In the genomic region with DNA sequence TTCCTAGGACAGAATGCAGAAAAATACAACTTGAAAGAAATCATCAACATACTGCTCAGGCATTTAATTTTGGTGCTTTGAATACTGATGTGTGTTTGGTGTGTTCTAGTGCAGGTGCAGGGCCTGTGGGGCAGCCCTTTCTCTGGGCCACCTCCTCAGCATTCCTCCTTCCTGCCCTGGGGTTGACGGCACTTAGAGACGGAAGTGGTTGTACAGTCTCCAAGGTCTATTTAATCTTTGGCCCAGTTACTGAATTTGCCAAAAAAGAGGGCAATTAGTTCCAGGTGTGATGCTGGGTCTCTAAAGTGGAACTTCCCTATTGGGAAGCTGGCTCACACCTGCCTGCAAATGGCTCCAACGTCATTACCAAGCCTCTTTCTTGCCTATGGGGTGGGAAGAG, we compare ENCODE assay signal across 23 cellular contexts.
A peak's percentile ranks its signal among the peaks of the same experiment; 100 is the strongest.
DNase-seq lines count a peak whose midpoint lies in the region; ATAC-seq and TF ChIP-seq lines count a peak whose summit lies in the region.
"Had no signal": no experiment of that assay in that cellular context is flagged by ENCODE, and none has a peak within 500 bp of the region (broad histone marks: within the 10 kb centered on the region; RNA-seq: fewer than 3 reads in every experiment).

No MANE protein-coding gene starts in this region.

- TF ChIP-seq CTCF in WTC11 (IDR thresholded peaks at IDR 0.05): no peak

- peaks cover 36% of the 10 kb centered on the region for H3K9me3 Mint-ChIP-seq in WTC11

- POLR2A ChIA-PET in WTC11 (lab: Charles Lee): no interaction called here

- CTCF ChIA-PET in WTC11 (lab: Charles Lee): no interaction called here

- intact Hi-C loops in left colon (cut with DNase I, micrococcal nuclease): no loop called here

- H3K36me3 Mint-ChIP-seq in WTC11: peaks cover 26% of the 10 kb centered on the region
- H3K36me3 Mint-ChIP-seq: CD14-positive monocyte had no signal

- no peak overlapping the region for H3K27ac Mint-ChIP-seq in WTC11
- H3K27ac Mint-ChIP-seq: CD14-positive monocyte had no signal

- peak; percentile 48 for ATAC-seq in left colon
- no peak for ATAC-seq in WTC11
- ATAC-seq in GM21390 (IDR thresholded peaks at IDR 0.05; ENCODE audit: unreplicated experiment): no peak
- ATAC-seq: HepG2, PC-3, Right ventricle myocardium inferior had no signal

- H3K27me3 Mint-ChIP-seq in WTC11 (ENCODE audit: low read depth): peaks cover 3% of the 10 kb centered on the region

- DNase-seq in NCI-H1092 treated with DMSO at 0.1 percent for 48 hours (lab: John Stamatoyannopoulos, UW): peak; percentile 12
- no peak for DNase-seq in NCI-H1092 (lab: John Stamatoyannopoulos, UW)
- peak; percentile 26 for DNase-seq in NCI-H146 treated with DMSO at 0.1 percent for 48 hours (lab: John Stamatoyannopoulos, UW; ENCODE audit: unreplicated experiment)
- peak; percentile 9 for DNase-seq in NCI-H345 treated with DMSO at 0.1 percent for 48 hours (lab: John Stamatoyannopoulos, UW; ENCODE audit: unreplicated experiment)
- DNase-seq in left colon: no peak
- DNase-seq in WTC11 (ENCODE audit: low spot score): no peak
- DNase-seq in SIG-M5 (lab: John Stamatoyannopoulos, UW): no peak
- DNase-seq: 8988T, ACHN, BE2C, DMS153, GM23248, H7, Karpas-422, NCI-H1417 treated with DMSO at 0.1 percent for 48 hours, NCI-H187 treated with DMSO at 0.1 percent for 48 hours, NCI-H446, NCI-H524 treated with DMSO at 0.1 percent for 48 hours, PC-3 had no signal

- peaks cover 13% of the 10 kb centered on the region for H3K4me1 Mint-ChIP-seq in WTC11
- H3K4me1 Mint-ChIP-seq: CD14-positive monocyte had no signal

- no peak overlapping the region for H3K4me3 Mint-ChIP-seq in WTC11
- H3K4me3 Mint-ChIP-seq: CD14-positive monocyte had no signal

TF ChIP-seq in WTC11, 78 proteins besides CTCF, POLR2A, EP300 and RAD21:
- no peak for TF ChIP-seq ZSCAN18 (CRISPR knock-in tag; IDR thresholded peaks at IDR 0.05)
- no peak for TF ChIP-seq ZNF138 (CRISPR knock-in tag; conservative IDR thresholded peaks at IDR 0.05)
- TF ChIP-seq ZNF281 (CRISPR knock-in tag; IDR thresholded peaks at IDR 0.05): no peak
- no peak for TF ChIP-seq ELF4 (CRISPR knock-in tag; IDR thresholded peaks at IDR 0.05; ENCODE audit: low read depth)

Comparison
In these comparisons a context has a peak if more than half of its experiments do, and no peak if none do; other contexts are left out.
1. DNase-seq: peak in NCI-H1092 treated with DMSO at 0.1 percent for 48 hours (single experiment), NCI-H146 treated with DMSO at 0.1 percent for 48 hours (single experiment) and NCI-H345 treated with DMSO at 0.1 percent for 48 hours (single experiment); none in NCI-H1092 (single experiment), left colon (0 of 2), WTC11 (single experiment) and SIG-M5 (single experiment).